Comparison of ENCODE assay signal across 9 cellular contexts in genomic region chr2:127196998-127197397, GRCh38. TPM values are rescaled to one million over a fixed set of nuclear protein-coding genes. Genes with fewer than 3 reads are reported as not detected.
DNase-seq lines count a peak whose midpoint lies in the region; ATAC-seq and TF ChIP-seq lines count a peak whose summit lies in the region.
"Had no signal": no experiment of that assay in that cellular context is flagged by ENCODE, and none has a peak within 500 bp of the region (broad histone marks: within the 10 kb centered on the region; RNA-seq: fewer than 3 reads in every experiment).

No MANE protein-coding gene starts in this region.

- TF ChIP-seq EP300 in Ishikawa (IDR thresholded peaks at IDR 0.05; ENCODE audit: borderline replicate concordance), result no peak

- H3K27me3 ChIP-seq in mesendoderm (ENCODE audit: insufficient read depth, low read length, poor library complexity) (no peaks in the 10 kb centered on the region), vagina (no peaks in the 10 kb centered on the region)

- H2BK5ac ChIP-seq in mesendoderm (ENCODE audit: low read length), result no peak overlapping the region

- no peak for TF ChIP-seq CTCF in vagina (IDR thresholded peaks at IDR 0.05)

- no peak overlapping the region for H3K18ac ChIP-seq in mesendoderm (ENCODE audit: low read length)

- H3K9ac ChIP-seq in mesendoderm (ENCODE audit: low read length), result no peak overlapping the region

- no peaks in the 10 kb centered on the region for H3K79me2 ChIP-seq in mesendoderm (ENCODE audit: control insufficient read depth, insufficient read depth, low read length)

- H2AK5ac ChIP-seq in mesendoderm (ENCODE audit: low read length), result no peak overlapping the region

- H4K5ac ChIP-seq in mesendoderm (ENCODE audit: low read length), result no peak overlapping the region

- H3K27me3 Mint-ChIP-seq in T-helper 17 cell, result peaks cover 15% of the 10 kb centered on the region

- H3K36me3 ChIP-seq in mesendoderm (ENCODE audit: control insufficient read depth, insufficient read depth, low read length), result peaks cover 2% of the 10 kb centered on the region
- H3K36me3 ChIP-seq in vagina, result no peaks in the 10 kb centered on the region

- no CpG with 5 or more reads among the region's 4 CpGs for WGBS in mesendoderm (ENCODE audit: extremely low coverage, insufficient coverage, low lambda C conversion rate)

- H3K27ac ChIP-seq in mesendoderm (ENCODE audit: low read depth, low read length) (no peak overlapping the region), vagina (no peak overlapping the region)
- H3K27ac ChIP-seq: epithelial cell of prostate had no signal

- no peak for TF ChIP-seq POLR2A in vagina (IDR thresholded peaks at IDR 0.05)

- intact Hi-C loops in vagina (cut with DNase I), result no loop called here

- H3K56ac ChIP-seq in mesendoderm (ENCODE audit: low read length), result no peak overlapping the region

- peak overlapping the region; percentile 87 for H3K4me3 Mint-ChIP-seq in T-helper 17 cell

- no peaks in the 10 kb centered on the region for H3K36me3 Mint-ChIP-seq in T-helper 17 cell (ENCODE audit: low read depth)

- H3K4me2 ChIP-seq in mesendoderm (ENCODE audit: low read length), result no peak overlapping the region

- H3K4ac ChIP-seq in mesendoderm (ENCODE audit: low read depth, low read length), result no peak overlapping the region

- no peak overlapping the region for H3K4me3 ChIP-seq in mesendoderm (ENCODE audit: low read length)
- H3K4me3 ChIP-seq in vagina, result no peak overlapping the region

- H3K27ac Mint-ChIP-seq in T-helper 17 cell, result no peak overlapping the region

- peak; percentile 47 for DNase-seq in DMS 273 (lab: John Stamatoyannopoulos, UW; ENCODE audit: unreplicated experiment)
- no peak for DNase-seq in DMS 273 treated with DMSO at 0.1 percent for 48 hours (lab: John Stamatoyannopoulos, UW)
- DNase-seq in T-helper 17 cell, result no peak
- peak; percentile 67 for DNase-seq in mesendoderm
- DNase-seq in vagina (ENCODE audit: extremely low spot score in 2 of 2), result no peak

- H4K8ac ChIP-seq in mesendoderm (ENCODE audit: low read depth, low read length), result no peak overlapping the region

- ATAC-seq in T-helper 17 cell (peak; percentile 52), HG03025 (IDR thresholded peaks at IDR 0.05; ENCODE audit: low FRiP score, unreplicated experiment) (no peak), GM21390 (IDR thresholded peaks at IDR 0.05; ENCODE audit: unreplicated experiment) (no peak)

- peaks cover 5% of the 10 kb centered on the region for H3K4me1 Mint-ChIP-seq in T-helper 17 cell

- H3K79me1 ChIP-seq in mesendoderm (ENCODE audit: low read length), result no peaks in the 10 kb centered on the region

- H2BK15ac ChIP-seq in mesendoderm (replicated peaks; ENCODE audit: low read depth), result no peak overlapping the region

- H3K9me3 ChIP-seq in T-helper 17 cell (ENCODE audit: control insufficient read depth, low read length, poor library complexity, severe bottlenecking) (no peaks in the 10 kb centered on the region), vagina (no peaks in the 10 kb centered on the region)

- H3K4me1 ChIP-seq in mesendoderm (ENCODE audit: control insufficient read depth, low read depth, low read length) (no peaks in the 10 kb centered on the region), vagina (peaks cover 8% of the 10 kb centered on the region)

- H3K23ac ChIP-seq in mesendoderm (ENCODE audit: low read length), result no peak overlapping the region

- TF ChIP-seq RAD21 in Ishikawa (IDR thresholded peaks at IDR 0.05; ENCODE audit: low read depth), result peak; percentile 68

- no peak overlapping the region for H2BK120ac ChIP-seq in mesendoderm (ENCODE audit: low read depth, low read length)

TF ChIP-seq in Ishikawa, 13 proteins besides CTCF, POLR2A, EP300 and RAD21:
- TF ChIP-seq TAF1 (IDR thresholded peaks at IDR 0.05; ENCODE audit: low read depth) (no peak), EGR1 (IDR thresholded peaks at IDR 0.05) (no peak), CEBPB (IDR thresholded peaks at IDR 0.05) (no peak), MAX (IDR thresholded peaks at IDR 0.05) (no peak), NFIC (IDR thresholded peaks at IDR 0.05) (no peak)
- TF ChIP-seq, protein P1, sequence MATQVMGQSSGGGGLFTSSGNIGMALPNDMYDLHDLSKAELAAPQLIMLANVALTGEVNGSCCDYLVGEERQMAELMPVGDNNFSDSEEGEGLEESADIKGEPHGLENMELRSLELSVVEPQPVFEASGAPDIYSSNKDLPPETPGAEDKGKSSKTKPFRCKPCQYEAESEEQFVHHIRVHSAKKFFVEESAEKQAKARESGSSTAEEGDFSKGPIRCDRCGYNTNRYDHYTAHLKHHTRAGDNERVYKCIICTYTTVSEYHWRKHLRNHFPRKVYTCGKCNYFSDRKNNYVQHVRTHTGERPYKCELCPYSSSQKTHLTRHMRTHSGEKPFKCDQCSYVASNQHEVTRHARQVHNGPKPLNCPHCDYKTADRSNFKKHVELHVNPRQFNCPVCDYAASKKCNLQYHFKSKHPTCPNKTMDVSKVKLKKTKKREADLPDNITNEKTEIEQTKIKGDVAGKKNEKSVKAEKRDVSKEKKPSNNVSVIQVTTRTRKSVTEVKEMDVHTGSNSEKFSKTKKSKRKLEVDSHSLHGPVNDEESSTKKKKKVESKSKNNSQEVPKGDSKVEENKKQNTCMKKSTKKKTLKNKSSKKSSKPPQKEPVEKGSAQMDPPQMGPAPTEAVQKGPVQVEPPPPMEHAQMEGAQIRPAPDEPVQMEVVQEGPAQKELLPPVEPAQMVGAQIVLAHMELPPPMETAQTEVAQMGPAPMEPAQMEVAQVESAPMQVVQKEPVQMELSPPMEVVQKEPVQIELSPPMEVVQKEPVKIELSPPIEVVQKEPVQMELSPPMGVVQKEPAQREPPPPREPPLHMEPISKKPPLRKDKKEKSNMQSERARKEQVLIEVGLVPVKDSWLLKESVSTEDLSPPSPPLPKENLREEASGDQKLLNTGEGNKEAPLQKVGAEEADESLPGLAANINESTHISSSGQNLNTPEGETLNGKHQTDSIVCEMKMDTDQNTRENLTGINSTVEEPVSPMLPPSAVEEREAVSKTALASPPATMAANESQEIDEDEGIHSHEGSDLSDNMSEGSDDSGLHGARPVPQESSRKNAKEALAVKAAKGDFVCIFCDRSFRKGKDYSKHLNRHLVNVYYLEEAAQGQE (IDR thresholded peaks at IDR 0.05; ENCODE audit: low read depth), result no peak

RNA-seq across cellular contexts. Expression of gene CYP27C1, which starts 23.1 kb away (rescaled TPM):
- not detected for total RNA-seq in T-helper 17 cell
- polyA plus RNA-seq in mesendoderm (2013, experiment 1 of 2), result 1.4 TPM
- polyA plus RNA-seq in mesendoderm (2013, experiment 2 of 2), result 1.3 TPM
- total RNA-seq in vagina, result 3.2 TPM

Comparison
In these comparisons a context has a peak if more than half of its experiments do, and no peak if none do; other contexts are left out.
1. DNase-seq: peak in DMS 273 (single experiment) and mesendoderm (single experiment); none in DMS 273 treated with DMSO at 0.1 percent for 48 hours (single experiment), T-helper 17 cell (0 of 3) and vagina (0 of 2).